ENCODE assay signal across 9 cellular contexts in genomic region chr3:19540464-19540863, GRCh38.
DNase-seq lines count a peak whose midpoint lies in the region; ATAC-seq and TF ChIP-seq lines count a peak whose summit lies in the region.
"Had no signal": no experiment of that assay in that cellular context is flagged by ENCODE, and none has a peak within 500 bp of the region (broad histone marks: within the 10 kb centered on the region; RNA-seq: fewer than 3 reads in every experiment).

No MANE protein-coding gene starts in this region.

- TF ChIP-seq CTCF in WTC11 (IDR thresholded peaks at IDR 0.05): no peak

- H3K9me3 Mint-ChIP-seq in stimulated activated naive B cell treated with anti-CD40 and anti-IgM and Interleukin-4, amounts not matched to agents 10 μg/mL and 1 μg/mL and 100 μg/mL, for 72 hours: peaks cover 6 to 7% of the 10 kb centered on the region in 2 donors
- no peaks in the 10 kb centered on the region for H3K9me3 Mint-ChIP-seq in WTC11
- H3K9me3 Mint-ChIP-seq in activated naive CD4-positive, alpha-beta T cell treated with anti-CD3 and anti-CD28 coated beads for 36 hours: no peaks in the 10 kb centered on the region

- H3K27ac Mint-ChIP-seq in stimulated activated naive B cell treated with anti-CD40 and anti-IgM and Interleukin-4, amounts not matched to agents 10 μg/mL and 1 μg/mL and 100 μg/mL, for 72 hours: peak overlapping the region; percentile 94
- no peak overlapping the region for H3K27ac Mint-ChIP-seq in WTC11
- no peak overlapping the region for H3K27ac Mint-ChIP-seq in activated naive CD4-positive, alpha-beta T cell treated with anti-CD3 and anti-CD28 coated beads for 36 hours

- peaks cover 43 to 66% of the 10 kb centered on the region in 2 donors for H3K4me1 Mint-ChIP-seq in stimulated activated naive B cell treated with anti-CD40 and anti-IgM and Interleukin-4, amounts not matched to agents 10 μg/mL and 1 μg/mL and 100 μg/mL, for 72 hours
- H3K4me1 Mint-ChIP-seq in WTC11: peaks cover 4% of the 10 kb centered on the region; the same call in 1 of the 2 replicates
- H3K4me1 Mint-ChIP-seq in activated naive CD4-positive, alpha-beta T cell treated with anti-CD3 and anti-CD28 coated beads for 36 hours (ENCODE audit: low read depth): no peaks in the 10 kb centered on the region

- CTCF ChIA-PET in WTC11 (lab: Charles Lee): interaction anchor here (0.6 kb wide), 1 partner anchor 192 kb away, joined by 3 read pairs; no protein-coding TSS in a partner anchor
- CTCF ChIA-PET in activated naive CD4-positive, alpha-beta T cell treated with anti-CD3 and anti-CD28 coated beads for 36 hours (lab: Charles Lee): interaction anchor here (1.5 kb wide), 1 partner anchor 326 kb away, joined by 4 read pairs; no protein-coding TSS in a partner anchor

- peaks cover 7 to 8% of the 10 kb centered on the region in 2 donors for H3K36me3 Mint-ChIP-seq in stimulated activated naive B cell treated with anti-CD40 and anti-IgM and Interleukin-4, amounts not matched to agents 10 μg/mL and 1 μg/mL and 100 μg/mL, for 72 hours
- H3K36me3 Mint-ChIP-seq in WTC11: no peaks in the 10 kb centered on the region
- H3K36me3 Mint-ChIP-seq in activated naive CD4-positive, alpha-beta T cell treated with anti-CD3 and anti-CD28 coated beads for 36 hours (ENCODE audit: low read depth): no peaks in the 10 kb centered on the region

- no peaks in the 10 kb centered on the region for H3K27me3 Mint-ChIP-seq in stimulated activated naive B cell treated with anti-CD40 and anti-IgM and Interleukin-4, amounts not matched to agents 10 μg/mL and 1 μg/mL and 100 μg/mL, for 72 hours
- H3K27me3 Mint-ChIP-seq in WTC11 (ENCODE audit: low read depth): no peaks in the 10 kb centered on the region
- no peaks in the 10 kb centered on the region for H3K27me3 Mint-ChIP-seq in activated naive CD4-positive, alpha-beta T cell treated with anti-CD3 and anti-CD28 coated beads for 36 hours (ENCODE audit: low read depth)

- POLR2A ChIA-PET in WTC11 (lab: Charles Lee): no interaction called here

- intact Hi-C loops in activated naive CD4-positive, alpha-beta T cell treated with anti-CD3 and anti-CD28 coated beads for 36 hours (cut with micrococcal nuclease): loop anchor here (10.0 kb wide), 2 partner anchors 324 to 476 kb away; no protein-coding TSS in a partner anchor

- peak; percentile 31 for ATAC-seq in GM19025 (IDR thresholded peaks at IDR 0.05; ENCODE audit: low read depth, unreplicated experiment)
- ATAC-seq in GM21737 (IDR thresholded peaks at IDR 0.05; ENCODE audit: unreplicated experiment): peak; percentile 42
- peak; percentile 39 for ATAC-seq in HG03175 (IDR thresholded peaks at IDR 0.05; ENCODE audit: unreplicated experiment)
- peak; percentile 15 to 21 for ATAC-seq in stimulated activated naive B cell treated with anti-CD40 and anti-IgM and Interleukin-4, amounts not matched to agents 10 μg/mL and 1 μg/mL and 100 μg/mL, for 72 hours (replicated peaks)
- ATAC-seq in WTC11: no peak

- peak overlapping the region; percentile 65 to 66 for H3K4me3 Mint-ChIP-seq in stimulated activated naive B cell treated with anti-CD40 and anti-IgM and Interleukin-4, amounts not matched to agents 10 μg/mL and 1 μg/mL and 100 μg/mL, for 72 hours
- H3K4me3 Mint-ChIP-seq in WTC11: no peak overlapping the region
- no peak overlapping the region for H3K4me3 Mint-ChIP-seq in activated naive CD4-positive, alpha-beta T cell treated with anti-CD3 and anti-CD28 coated beads for 36 hours

- DNase-seq in stimulated activated naive B cell treated with anti-CD40 and anti-IgM and Interleukin-4, amounts not matched to agents 10 μg/mL and 1 μg/mL and 100 μg/mL, for 72 hours: no peak
- no peak for DNase-seq in WTC11 (ENCODE audit: low spot score)
- DNase-seq in activated naive CD4-positive, alpha-beta T cell treated with anti-CD3 and anti-CD28 coated beads for 36 hours: no peak
- DNase-seq in activated T-cell treated with anti-CD3 and anti-CD28 coated beads, Interleukin-2, amount 50 U/mL, for 48 hours: no peak
- DNase-seq: left ventricle myocardium inferior, NCI-H524 had no signal

TF ChIP-seq in WTC11, 78 proteins besides CTCF, POLR2A, EP300 and RAD21 (continues in another document):
- no peak for TF ChIP-seq JAZF1 (CRISPR knock-in tag; IDR thresholded peaks at IDR 0.05)
- no peak for TF ChIP-seq AFF4 (CRISPR knock-in tag; IDR thresholded peaks at IDR 0.05; ENCODE audit: borderline replicate concordance)
- no peak for TF ChIP-seq ZNF671 (CRISPR knock-in tag; IDR thresholded peaks at IDR 0.05)
- TF ChIP-seq HMGXB4 (CRISPR knock-in tag; IDR thresholded peaks at IDR 0.05): no peak
- TF ChIP-seq SMAD4 (CRISPR knock-in tag; IDR thresholded peaks at IDR 0.05): no peak
- TF ChIP-seq MAX (CRISPR knock-in tag; IDR thresholded peaks at IDR 0.05): no peak
- TF ChIP-seq NR1H2 (CRISPR knock-in tag; IDR thresholded peaks at IDR 0.05): no peak
- TF ChIP-seq NR2C2 (CRISPR knock-in tag; IDR thresholded peaks at IDR 0.05): no peak
- TF ChIP-seq TEAD4 (CRISPR knock-in tag; IDR thresholded peaks at IDR 0.05): no peak
- no peak for TF ChIP-seq ERG (CRISPR knock-in tag; IDR thresholded peaks at IDR 0.05)
- TF ChIP-seq ZNF396 (CRISPR knock-in tag; IDR thresholded peaks at IDR 0.05; ENCODE audit: borderline replicate concordance): no peak
- no peak for TF ChIP-seq ETV6 (CRISPR knock-in tag; IDR thresholded peaks at IDR 0.05)
- no peak for TF ChIP-seq ZNF121 (CRISPR knock-in tag; IDR thresholded peaks at IDR 0.05)
- no peak for TF ChIP-seq CREM (CRISPR knock-in tag; IDR thresholded peaks at IDR 0.05)
- TF ChIP-seq EMX1 (CRISPR knock-in tag; IDR thresholded peaks at IDR 0.05): no peak
- no peak for TF ChIP-seq NR3C1 (CRISPR knock-in tag; conservative IDR thresholded peaks at IDR 0.05; ENCODE audit: low read depth)

Comparison
In these comparisons a context has a peak if more than half of its experiments do, and no peak if none do; other contexts are left out.
1. H3K4me3 Mint-ChIP-seq: peak in stimulated activated naive B cell treated with anti-CD40 and anti-IgM and Interleukin-4, amounts not matched to agents 10 μg/mL and 1 μg/mL and 100 μg/mL, for 72 hours (2 of 2); none in WTC11 (single experiment) and activated naive CD4-positive, alpha-beta T cell treated with anti-CD3 and anti-CD28 coated beads for 36 hours (single experiment).